26 cellular contexts compared by ENCODE assay signal in the genomic region with DNA sequence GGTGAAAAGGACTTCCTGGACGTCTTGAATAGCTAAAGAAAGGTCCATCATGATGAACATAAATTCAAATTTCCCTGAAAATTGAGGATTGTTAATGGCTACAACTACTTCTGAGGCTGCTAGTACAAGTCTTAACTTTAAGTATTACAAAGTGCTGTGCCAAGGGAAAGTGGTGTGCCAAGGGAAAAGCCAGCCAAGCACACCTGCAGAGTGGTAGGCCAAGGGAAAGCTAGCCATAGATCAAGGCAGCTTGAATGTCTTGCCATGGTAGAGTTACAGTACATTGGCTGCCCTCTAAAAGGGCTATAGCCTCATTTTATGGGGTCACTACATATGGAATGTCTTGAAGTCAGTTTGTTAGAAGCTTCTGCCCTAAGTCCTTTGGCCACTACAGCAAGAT.
"Had no signal": no experiment of that assay in that cellular context is flagged by ENCODE, and none has a peak within 500 bp of the region (broad histone marks: within the 10 kb centered on the region; RNA-seq: fewer than 3 reads in every experiment).

No MANE protein-coding gene starts in this region.

- H2AFZ ChIP-seq: neural progenitor cell, parathyroid adenoma had no signal

- H3K36me3 ChIP-seq: neural progenitor cell, neutrophil, right lobe of liver, sigmoid colon, stomach, thoracic aorta, thyroid gland, tibial nerve, upper lobe of left lung, vagina had no signal

- H3K4me3 ChIP-seq: neural progenitor cell, psoas muscle, right lobe of liver, sigmoid colon, stomach, thoracic aorta, thyroid gland, tibial nerve, upper lobe of left lung, vagina had no signal

- H3K4me2 ChIP-seq: neural progenitor cell had no signal

- FAIRE-seq: small intestine, urothelium cell line had no signal

- ATAC-seq: natural killer cell; psoas muscle; right cardiac atrium; stimulated activated effector memory CD8-positive, alpha-beta T cell treated with anti-CD3 and anti-CD28 coated beads, Interleukin-12 subunit alpha, Interleukin-12 subunit beta, amount 100 ng/mL, for 72 hours; stimulated activated naive B cell treated with anti-CD40 and anti-IgM and Interleukin-4, amounts not matched to agents 10 μg/mL and 1 μg/mL and 100 μg/mL, for 72 hours had no signal

- H3K27me3 ChIP-seq: neural progenitor cell, neutrophil, right lobe of liver, sigmoid colon, stomach, thyroid gland, tibial nerve, upper lobe of left lung, vagina had no signal

- H3K9me3 ChIP-seq: neutrophil, psoas muscle, right lobe of liver, sigmoid colon, stomach, thoracic aorta, thyroid gland, tibial nerve, upper lobe of left lung, vagina had no signal

- H3K4me1 ChIP-seq: neural progenitor cell, psoas muscle, sigmoid colon, stomach, thyroid gland, tibial nerve, vagina had no signal

- H3K9ac ChIP-seq: neural progenitor cell, parathyroid adenoma had no signal

- DNase-seq: natural killer cell; nucleus accumbens; posterior cingulate gyrus; psoas muscle; right cardiac atrium; right lobe of liver; sigmoid colon; small intestine; stimulated activated CD4-positive, alpha-beta T cell treated with anti-CD3 and anti-CD28 coated beads, Interleukin-15, amount 100 ng/mL, for 24 hours; stimulated activated CD4-positive, alpha-beta T cell treated with anti-CD3 and anti-CD28 coated beads, Interleukin-2, amount 100 ng/mL, for 24 hours; stimulated activated CD4-positive, alpha-beta T cell treated with anti-CD3 and anti-CD28 coated beads, Interleukin-2, amount 100 ng/mL, for 48 hours; stimulated activated CD4-positive, alpha-beta T cell treated with anti-CD3 and anti-CD28 coated beads, Interleukin-4, amount 100 ng/mL, for 24 hours; stimulated activated naive B cell treated with anti-CD40 and anti-IgM and Interleukin-4, amounts not matched to agents 10 μg/mL and 1 μg/mL and 100 μg/mL, for 72 hours; stimulated activated naive CD4-positive, alpha-beta T cell treated with Interleukin-2 at 50 U/mL for 16 hours; stomach; thyroid gland; trophoblast cell; upper lobe of left lung had no signal

- H3K79me2 ChIP-seq: parathyroid adenoma had no signal

- H3K27ac ChIP-seq: neural progenitor cell, neutrophil, parathyroid adenoma, psoas muscle, right lobe of liver, sigmoid colon, stomach, thoracic aorta, thyroid gland, tibial nerve, upper lobe of left lung, vagina had no signal
